10 cellular contexts compared by ENCODE assay signal in the genomic region with DNA sequence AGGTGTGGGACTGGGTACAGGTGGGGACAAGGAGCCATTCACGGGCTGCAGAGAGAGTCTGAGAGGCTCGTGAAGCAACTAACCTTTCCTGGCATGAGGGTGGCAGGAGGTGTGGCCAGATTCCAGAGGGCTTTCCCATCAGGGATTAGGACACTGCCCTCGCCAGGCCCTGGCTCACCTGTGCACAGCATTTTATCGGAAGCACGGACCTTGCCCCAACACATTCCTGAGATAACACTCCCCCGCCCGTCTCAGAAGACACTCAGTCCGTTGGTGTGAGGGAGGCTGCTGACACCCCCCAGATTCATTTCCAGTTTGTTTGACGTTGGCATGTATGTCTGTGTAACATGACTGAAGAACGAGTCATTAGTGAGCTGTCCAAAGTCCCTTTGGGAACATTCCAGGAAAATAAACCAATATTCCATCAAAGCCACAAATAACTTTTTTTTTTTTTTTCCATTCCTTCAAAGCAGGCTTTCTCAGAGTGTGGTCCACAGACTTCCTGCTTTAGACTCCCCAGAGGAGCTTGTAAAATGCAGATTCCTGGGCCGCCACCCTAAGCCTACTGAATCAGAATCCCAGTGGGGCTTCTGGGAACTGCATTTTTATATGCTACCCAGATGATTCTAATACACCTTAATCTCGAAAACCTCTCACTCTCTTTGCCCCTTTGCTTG. TPM values are rescaled to one million over a fixed set of nuclear protein-coding genes. Genes with fewer than 3 reads are reported as not detected.
DNase-seq lines count a peak whose midpoint lies in the region; ATAC-seq and TF ChIP-seq lines count a peak whose summit lies in the region.
"Had no signal": no experiment of that assay in that cellular context is flagged by ENCODE, and none has a peak within 500 bp of the region (broad histone marks: within the 10 kb centered on the region; RNA-seq: fewer than 3 reads in every experiment).

No MANE protein-coding gene starts in this region.

- no peaks in the 10 kb centered on the region for H3K27me3 ChIP-seq in duodenal mucosa (ENCODE audit: control insufficient read depth in 1 of 2, insufficient read depth in 2 of 2, low read length in 2 of 2)
- H3K27me3 ChIP-seq: suprapubic skin had no signal

- peaks cover 50% of the 10 kb centered on the region for H3K4me1 Mint-ChIP-seq in mesothelial cell of epicardium

- no peak overlapping the region for H3K4me3 Mint-ChIP-seq in mesothelial cell of epicardium

- no peaks in the 10 kb centered on the region for H3K9me3 Mint-ChIP-seq in mesothelial cell of epicardium

- ATAC-seq in GM19035 (IDR thresholded peaks at IDR 0.05; ENCODE audit: unreplicated experiment) (no peak), GM21825 (IDR thresholded peaks at IDR 0.05; ENCODE audit: unreplicated experiment) (no peak)

- H3K4me3 ChIP-seq in AG10803 (ENCODE audit: low read length) (no peak overlapping the region), duodenal mucosa (ENCODE audit: low read depth in 1 of 2, low read length in 2 of 2) (peak overlapping the region in 1 of 2 donors; percentile 32)
- H3K4me3 ChIP-seq: suprapubic skin had no signal

- peak overlapping the region; percentile 27 to 58 for H3K9ac ChIP-seq in duodenal mucosa (ENCODE audit: low read depth in 1 of 2, low read length in 2 of 2)

- peak overlapping the region; percentile 77 for H3K27ac ChIP-seq in duodenal mucosa (ENCODE audit: low read depth, low read length)

- no peaks in the 10 kb centered on the region for H3K27me3 Mint-ChIP-seq in mesothelial cell of epicardium (ENCODE audit: low read depth)

- no peaks in the 10 kb centered on the region for H3K36me3 Mint-ChIP-seq in mesothelial cell of epicardium

- H3K4me1 ChIP-seq in duodenal mucosa (ENCODE audit: control insufficient read depth in 1 of 2, insufficient read depth in 2 of 2, low read length in 2 of 2) = peaks cover 58 to 63% of the 10 kb centered on the region in 2 donors

- DNase-seq in AG10803 (ENCODE audit: low read depth) (peak; percentile 96), LoVo (ENCODE audit: low spot score) (peak; percentile 97), mesothelial cell of epicardium (ENCODE audit: low spot score in 2 of 2, unreplicated experiment in 2 of 2) (no peak), GF-D8 (lab: John Stamatoyannopoulos, UW) (no peak), anterior cingulate cortex (lab: John Stamatoyannopoulos, UW) (no peak)
- DNase-seq: DND-41 had no signal

- peak overlapping the region; percentile 98 for H3K27ac Mint-ChIP-seq in mesothelial cell of epicardium

- TF ChIP-seq CTCF in AG10803 (conservative IDR thresholded peaks at IDR 0.05; ENCODE audit: low read length) (no peak), mesothelial cell of epicardium (IDR thresholded peaks at IDR 0.05; ENCODE audit: unreplicated experiment) (peak; percentile 23)

- H3K36me3 ChIP-seq in duodenal mucosa (ENCODE audit: control insufficient read depth in 1 of 2, insufficient read depth in 2 of 2, low read length in 2 of 2) = no peaks in the 10 kb centered on the region
- H3K36me3 ChIP-seq: suprapubic skin had no signal

- H3K9me3 ChIP-seq in duodenal mucosa (ENCODE audit: control insufficient read depth in 1 of 2, low read length in 2 of 2) = no peaks in the 10 kb centered on the region
- H3K9me3 ChIP-seq: suprapubic skin had no signal

RNA-seq across cellular contexts. Expression of a gene that starts 23.4 kb away (rescaled TPM):
- 29.9 to 35.1 TPM (median 32.8 TPM) in 3 replicates for total RNA-seq in mesothelial cell of epicardium

Comparison
In these comparisons a context has a peak if more than half of its experiments do, and no peak if none do; other contexts are left out.
1. DNase-seq: peak in AG10803 (single experiment) and LoVo (single experiment); none in mesothelial cell of epicardium (0 of 2), GF-D8 (single experiment) and anterior cingulate cortex (0 of 58).